22 cellular contexts compared by ENCODE assay signal in the genomic region with DNA sequence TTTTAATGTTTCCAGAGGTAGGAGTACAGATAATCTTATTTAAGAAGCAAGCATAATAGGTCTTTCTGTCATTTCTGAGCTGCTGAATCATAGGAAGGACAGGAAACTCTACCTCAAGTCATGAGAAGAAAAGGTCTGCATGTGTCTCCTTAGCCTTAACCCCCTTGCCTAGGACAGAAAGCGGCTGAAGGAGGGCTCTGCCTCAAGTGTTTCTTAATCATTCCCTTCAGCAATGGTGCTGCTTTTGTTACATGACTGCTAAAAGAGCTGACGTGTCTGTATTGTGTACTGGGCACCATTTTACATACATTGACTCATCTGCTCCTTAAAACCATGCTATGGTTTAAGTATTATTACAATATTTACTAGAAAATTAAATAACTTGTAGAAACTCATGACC.
"Had no signal": no experiment of that assay in that cellular context is flagged by ENCODE, and none has a peak within 500 bp of the region (broad histone marks: within the 10 kb centered on the region; RNA-seq: fewer than 3 reads in every experiment).

No MANE protein-coding gene starts in this region.

- H2AFZ ChIP-seq: hepatocyte had no signal

- H3K27ac ChIP-seq: brain microvascular endothelial cell, gastroesophageal sphincter, hepatocyte, pancreas, psoas muscle, spleen, suprapubic skin, tibial artery had no signal

- H3K4me1 ChIP-seq: gastroesophageal sphincter, psoas muscle, spleen, suprapubic skin, tibial artery had no signal

- H3K36me3 ChIP-seq: brain microvascular endothelial cell, gastroesophageal sphincter, pancreas, spleen, suprapubic skin, tibial artery had no signal

- H3K27me3 ChIP-seq: brain microvascular endothelial cell, gastroesophageal sphincter, pancreas, spleen, suprapubic skin, tibial artery had no signal

- H3K9me3 ChIP-seq: gastroesophageal sphincter, pancreas, psoas muscle, spleen, suprapubic skin, tibial artery had no signal

- DNase-seq: activated CD4-positive, alpha-beta memory T cell treated with anti-CD3 and anti-CD28 coated beads for 36 hours; activated CD4-positive, alpha-beta T cell treated with anti-CD3 and anti-CD28 coated beads, Interleukin-2, amount 10 ng/mL, durations not matched to agents 24 days and 14 days; activated CD4-positive, CD25-positive, alpha-beta regulatory T cell treated with anti-CD3 and anti-CD28 coated beads, Interleukin-2, amount 50 U/mL, for 72 hours; activated CD8-positive, alpha-beta memory T cell treated with anti-CD3 and anti-CD28 coated beads, Interleukin-2, amount 50 U/mL, for 48 hours; activated naive CD8-positive, alpha-beta T cell treated with anti-CD3 and anti-CD28 coated beads, Interleukin-2, amount 50 U/mL, for 24 hours; activated T-cell treated with anti-CD3 and anti-CD28 coated beads, Interleukin-2, amount 50 U/mL, for 24 hours; brain microvascular endothelial cell; islet precursor cell; left cardiac atrium; mammary epithelial cell; midbrain; naive thymus-derived CD4-positive, alpha-beta T cell; spleen; stimulated activated naive CD4-positive, alpha-beta T cell; T-helper 2 cell; tibial artery had no signal

- ATAC-seq: activated naive CD8-positive, alpha-beta T cell treated with anti-CD3 and anti-CD28 coated beads, Interleukin-2, amount 50 U/mL, for 24 hours; activated T-helper 17 cell treated with anti-CD3 and anti-CD28 coated beads, Interleukin-2, amount 50 U/mL, for 72 hours; gastroesophageal sphincter; left cardiac atrium; naive thymus-derived CD4-positive, alpha-beta T cell; psoas muscle had no signal

- H3K4me3 ChIP-seq: gastroesophageal sphincter, hepatocyte, pancreas, psoas muscle, spleen, suprapubic skin, tibial artery had no signal
